ENCODE assay signal across 21 cellular contexts in genomic region chr1:67691712-67692111, GRCh38.
"Had no signal": no experiment of that assay in that cellular context is flagged by ENCODE, and none has a peak within 500 bp of the region (broad histone marks: within the 10 kb centered on the region; RNA-seq: fewer than 3 reads in every experiment).

No MANE protein-coding gene starts in this region.

- H3K9me3 Mint-ChIP-seq: activated CD4-positive, alpha-beta T cell treated with anti-CD3 and anti-CD28 coated beads, Interleukin-2, amount 10 ng/mL, durations not matched to agents 7 days and 5 days; activated naive CD4-positive, alpha-beta T cell treated with anti-CD3 and anti-CD28 coated beads, Interleukin-2, amount 50 U/mL, for 24 hours; effector memory CD8-positive, alpha-beta T cell; nephron; stimulated activated memory B cell treated with anti-CD40 and anti-IgM and Interleukin-4, amounts not matched to agents 10 μg/mL and 1 μg/mL and 100 μg/mL, for 72 hours; type B pancreatic cell had no signal

- H3K36me3 ChIP-seq: breast epithelium had no signal

- H3K4me3 ChIP-seq: ascending aorta, breast epithelium, left lung, spleen, testis had no signal

- H3K27ac ChIP-seq: breast epithelium, left lung, parathyroid adenoma, spleen, testis had no signal

- H3K4me3 Mint-ChIP-seq: activated CD4-positive, alpha-beta T cell treated with anti-CD3 and anti-CD28 coated beads, Interleukin-2, amount 10 ng/mL, durations not matched to agents 7 days and 5 days; activated naive CD4-positive, alpha-beta T cell treated with anti-CD3 and anti-CD28 coated beads, Interleukin-2, amount 50 U/mL, for 24 hours; effector memory CD8-positive, alpha-beta T cell; nephron; stimulated activated memory B cell treated with anti-CD40 and anti-IgM and Interleukin-4, amounts not matched to agents 10 μg/mL and 1 μg/mL and 100 μg/mL, for 72 hours; type B pancreatic cell had no signal

- H3K27me3 ChIP-seq: ascending aorta, breast epithelium, left lung, spleen, testis had no signal

- DNase-seq: activated CD4-positive, alpha-beta T cell treated with anti-CD3 and anti-CD28 coated beads, Interleukin-2, amount 10 ng/mL, durations not matched to agents 7 days and 5 days; activated CD8-positive, alpha-beta memory T cell treated with anti-CD3 and anti-CD28 coated beads for 24 hours; activated CD8-positive, alpha-beta memory T cell treated with anti-CD3 and anti-CD28 coated beads, Interleukin-2, amount 50 U/mL, for 48 hours; activated effector memory CD4-positive, alpha-beta T cell treated with Interleukin-2 at 50 U/mL for 16 hours; activated T-cell treated with anti-CD3 and anti-CD28 coated beads, Interleukin-2, amount 50 U/mL, for 48 hours; effector memory CD8-positive, alpha-beta T cell; foreskin melanocyte; glutamatergic neuron; left lung; midbrain; spleen; stimulated activated CD4-positive, alpha-beta T cell treated with anti-CD3 and anti-CD28 coated beads, Interleukin-4, amount 100 ng/mL, for 4 hours; testis had no signal

- H2AFZ ChIP-seq: parathyroid adenoma had no signal

- H3K79me2 ChIP-seq: parathyroid adenoma had no signal

- H3K27me3 Mint-ChIP-seq: activated naive CD4-positive, alpha-beta T cell treated with anti-CD3 and anti-CD28 coated beads, Interleukin-2, amount 50 U/mL, for 24 hours; effector memory CD8-positive, alpha-beta T cell; stimulated activated memory B cell treated with anti-CD40 and anti-IgM and Interleukin-4, amounts not matched to agents 10 μg/mL and 1 μg/mL and 100 μg/mL, for 72 hours; type B pancreatic cell had no signal

- H3K9me3 ChIP-seq: ascending aorta, breast epithelium, left lung, spleen, testis had no signal

- H3K9ac ChIP-seq: parathyroid adenoma had no signal

- H3K27ac Mint-ChIP-seq: activated CD4-positive, alpha-beta T cell treated with anti-CD3 and anti-CD28 coated beads, Interleukin-2, amount 10 ng/mL, durations not matched to agents 7 days and 5 days; activated naive CD4-positive, alpha-beta T cell treated with anti-CD3 and anti-CD28 coated beads, Interleukin-2, amount 50 U/mL, for 24 hours; effector memory CD8-positive, alpha-beta T cell; stimulated activated memory B cell treated with anti-CD40 and anti-IgM and Interleukin-4, amounts not matched to agents 10 μg/mL and 1 μg/mL and 100 μg/mL, for 72 hours; type B pancreatic cell had no signal

- ATAC-seq: activated CD4-positive, CD25-positive, alpha-beta regulatory T cell treated with anti-CD3 and anti-CD28 coated beads, Interleukin-2, amount 50 U/mL, for 24 hours; effector memory CD8-positive, alpha-beta T cell; left lung; stimulated activated memory B cell treated with anti-CD40 and anti-IgM and Interleukin-4, amounts not matched to agents 10 μg/mL and 1 μg/mL and 100 μg/mL, for 72 hours had no signal
